15 cellular contexts compared by ENCODE assay signal in genomic region chr9:76896035-76896434, GRCh38.
"Had no signal": no experiment of that assay in that cellular context is flagged by ENCODE, and none has a peak within 500 bp of the region (broad histone marks: within the 10 kb centered on the region; RNA-seq: fewer than 3 reads in every experiment).

No MANE protein-coding gene starts in this region.

- H3K36me3 Mint-ChIP-seq: activated naive CD8-positive, alpha-beta T cell treated with anti-CD3 and anti-CD28 coated beads for 36 hours had no signal

- H3K4me1 Mint-ChIP-seq: activated CD4-positive, alpha-beta memory T cell treated with anti-CD3 and anti-CD28 coated beads, Interleukin-2, amount 10 ng/mL, durations not matched to agents 7 days and 5 days; activated naive CD8-positive, alpha-beta T cell treated with anti-CD3 and anti-CD28 coated beads for 36 hours had no signal

- H3K27ac ChIP-seq: breast epithelium, left lung had no signal

- DNase-seq: activated CD4-positive, alpha-beta memory T cell treated with anti-CD3 and anti-CD28 coated beads, Interleukin-2, amount 10 ng/mL, durations not matched to agents 7 days and 5 days; activated CD4-positive, alpha-beta T cell treated with anti-CD3 and anti-CD28 coated beads for 1 hour; activated gamma-delta T cell treated with Interleukin-2 at 50 U/mL for 16 hours; activated naive CD8-positive, alpha-beta T cell treated with anti-CD3 and anti-CD28 coated beads for 36 hours; activated T-cell treated with anti-CD3 and anti-CD28 coated beads, Interleukin-2, amount 50 U/mL, for 72 hours; anterior cingulate cortex; effector CD8-positive, alpha-beta T cell; hypothalamus; left lung; stimulated activated CD4-positive, alpha-beta T cell treated with anti-CD3 and anti-CD28 coated beads, Interleukin-2, amount 100 ng/mL, for 48 hours; T-helper 9 cell; trophoblast cell had no signal

- H3K27ac Mint-ChIP-seq: activated CD4-positive, alpha-beta memory T cell treated with anti-CD3 and anti-CD28 coated beads, Interleukin-2, amount 10 ng/mL, durations not matched to agents 7 days and 5 days; activated naive CD8-positive, alpha-beta T cell treated with anti-CD3 and anti-CD28 coated beads for 36 hours; activated T-cell treated with anti-CD3 and anti-CD28 coated beads, Interleukin-2, amount 50 U/mL, for 72 hours; stimulated activated naive CD8-positive, alpha-beta T cell treated with anti-CD3 and anti-CD28 coated beads, Interleukin-15, Interleukin-2, amounts not matched to agents 100 ng/mL and 50 ng/mL, for 24 hours had no signal

- H3K4me1 ChIP-seq: breast epithelium, left lung had no signal

- ATAC-seq: activated T-cell treated with anti-CD3 and anti-CD28 coated beads, Interleukin-2, amount 50 U/mL, for 72 hours; left lung had no signal

- H3K9me3 Mint-ChIP-seq: activated CD4-positive, alpha-beta memory T cell treated with anti-CD3 and anti-CD28 coated beads, Interleukin-2, amount 10 ng/mL, durations not matched to agents 7 days and 5 days; activated naive CD8-positive, alpha-beta T cell treated with anti-CD3 and anti-CD28 coated beads for 36 hours; activated T-cell treated with anti-CD3 and anti-CD28 coated beads, Interleukin-2, amount 50 U/mL, for 72 hours; neural crest cell; stimulated activated naive CD8-positive, alpha-beta T cell treated with anti-CD3 and anti-CD28 coated beads, Interleukin-15, Interleukin-2, amounts not matched to agents 100 ng/mL and 50 ng/mL, for 24 hours had no signal

- H3K36me3 ChIP-seq: breast epithelium, left lung had no signal

- H3K4me3 Mint-ChIP-seq: activated CD4-positive, alpha-beta memory T cell treated with anti-CD3 and anti-CD28 coated beads, Interleukin-2, amount 10 ng/mL, durations not matched to agents 7 days and 5 days; activated naive CD8-positive, alpha-beta T cell treated with anti-CD3 and anti-CD28 coated beads for 36 hours; activated T-cell treated with anti-CD3 and anti-CD28 coated beads, Interleukin-2, amount 50 U/mL, for 72 hours; neural crest cell; stimulated activated naive CD8-positive, alpha-beta T cell treated with anti-CD3 and anti-CD28 coated beads, Interleukin-15, Interleukin-2, amounts not matched to agents 100 ng/mL and 50 ng/mL, for 24 hours had no signal

- H3K9me3 ChIP-seq: breast epithelium, left lung had no signal

- H3K4me3 ChIP-seq: breast epithelium, left lung had no signal
